In genomic region chr14:22919601-22919921, GRCh38 we compare ENCODE assay signal across 8 cellular contexts. TPM values are rescaled to one million over a fixed set of nuclear protein-coding genes. Genes with fewer than 3 reads are reported as not detected.
DNase-seq lines count a peak whose midpoint lies in the region; ATAC-seq and TF ChIP-seq lines count a peak whose summit lies in the region.

No MANE protein-coding gene starts in this region.

- H3K27ac Mint-ChIP-seq in activated CD4-positive, alpha-beta T cell treated with anti-CD3 and anti-CD28 coated beads, Interleukin-2, amount 10 ng/mL, durations not matched to agents 7 days and 5 days: peak overlapping the region; percentile 100

- no peak overlapping the region for H3K9ac ChIP-seq in SK-N-MC (ENCODE audit: insufficient read length)

- H3K4me3 ChIP-seq in SK-N-MC: peak overlapping the region; percentile 71
- peak overlapping the region; percentile 23 to 55 for H3K4me3 ChIP-seq in gastroesophageal sphincter
- peak overlapping the region in 6 of 7 experiments; percentile 9 to 93 (median 46) for H3K4me3 ChIP-seq in skin epidermis

- peak; percentile 17 for ATAC-seq in gastroesophageal sphincter

- H3K4me3 Mint-ChIP-seq in activated CD4-positive, alpha-beta T cell treated with anti-CD3 and anti-CD28 coated beads, Interleukin-2, amount 10 ng/mL, durations not matched to agents 7 days and 5 days: peak overlapping the region; percentile 91

- TF ChIP-seq CTCF in gastroesophageal sphincter (IDR thresholded peaks at IDR 0.05): no peak

- peaks cover 0 to 41% (median 17%) of the 10 kb centered on the region in 3 donors for H3K4me1 ChIP-seq in gastroesophageal sphincter

- H3K36me3 ChIP-seq in SK-N-MC (ENCODE audit: insufficient read depth, low read length) (peaks cover 55% of the 10 kb centered on the region), gastroesophageal sphincter (peaks cover 0 to 48% of the 10 kb centered on the region in 2 donors)

- H3K27me3 Mint-ChIP-seq in activated CD4-positive, alpha-beta T cell treated with anti-CD3 and anti-CD28 coated beads, Interleukin-2, amount 10 ng/mL, durations not matched to agents 7 days and 5 days: no peaks in the 10 kb centered on the region

- no peaks in the 10 kb centered on the region for H3K9me3 Mint-ChIP-seq in activated CD4-positive, alpha-beta T cell treated with anti-CD3 and anti-CD28 coated beads, Interleukin-2, amount 10 ng/mL, durations not matched to agents 7 days and 5 days

- TF ChIP-seq EP300 in gastroesophageal sphincter (IDR thresholded peaks at IDR 0.05): no peak

- TF ChIP-seq POLR2A in gastroesophageal sphincter (IDR thresholded peaks at IDR 0.05): no peak

- H3K27me3 ChIP-seq in gastroesophageal sphincter: no peaks in the 10 kb centered on the region

- peaks cover 43% of the 10 kb centered on the region for H3K36me3 Mint-ChIP-seq in activated CD4-positive, alpha-beta T cell treated with anti-CD3 and anti-CD28 coated beads, Interleukin-2, amount 10 ng/mL, durations not matched to agents 7 days and 5 days (ENCODE audit: low read depth)

- H3K27ac ChIP-seq in SK-N-MC: peak overlapping the region; percentile 63; the same call in 1 of the 2 replicates
- H3K27ac ChIP-seq in gastroesophageal sphincter: peak overlapping the region; percentile 89 to 91 (median 90)
- H3K27ac ChIP-seq in skin epidermis: peak overlapping the region in 20 of 21 experiments; percentile 39 to 99 (median 86)

- H3K9me3 ChIP-seq in SK-N-MC (ENCODE audit: low read depth, low read length) (no peaks in the 10 kb centered on the region), gastroesophageal sphincter (no peaks in the 10 kb centered on the region)

- 0 to 2% methylated on average over 6 to 7 of the region's 10 CpGs for WGBS in gastroesophageal sphincter (ENCODE audit: low coverage in 1 of 2), 2 donors

- CTCF ChIA-PET in activated CD4-positive, alpha-beta T cell treated with anti-CD3 and anti-CD28 coated beads, Interleukin-2, amount 10 ng/mL, durations not matched to agents 7 days and 5 days (lab: Charles Lee): interaction anchor here (0.6 to 5.9 kb wide), 10 partner anchors 10 to 359 kb away, joined by 3 to 45 read pairs (median 6); partner anchors contain the start of genes CDH24 and PRMT5

- no peak for DNase-seq in activated CD4-positive, alpha-beta T cell treated with anti-CD3 and anti-CD28 coated beads, Interleukin-2, amount 10 ng/mL, durations not matched to agents 7 days and 5 days
- DNase-seq in activated CD4-positive, alpha-beta T cell treated with anti-CD3 and anti-CD28 coated beads, Interleukin-2, amount 50 U/mL, for 4 hours: no peak
- no peak for DNase-seq in SK-N-MC (ENCODE audit: low read depth, low spot score)
- DNase-seq in nucleus accumbens (lab: John Stamatoyannopoulos, UW): no peak
- no peak for DNase-seq in mucosa of gallbladder (ENCODE audit: low spot score)
- DNase-seq in NCI-H1092 treated with DMSO at 0.1 percent for 48 hours (lab: John Stamatoyannopoulos, UW): no peak

- peaks cover 45% of the 10 kb centered on the region for H3K4me1 Mint-ChIP-seq in activated CD4-positive, alpha-beta T cell treated with anti-CD3 and anti-CD28 coated beads, Interleukin-2, amount 10 ng/mL, durations not matched to agents 7 days and 5 days

- POLR2A ChIA-PET in activated CD4-positive, alpha-beta T cell treated with anti-CD3 and anti-CD28 coated beads, Interleukin-2, amount 10 ng/mL, durations not matched to agents 7 days and 5 days (lab: Charles Lee): interaction anchor here (1.3 kb wide), 1 partner anchor 36 kb away, joined by 3 read pairs; no protein-coding TSS in a partner anchor

RNA-seq across cellular contexts. Expression of gene RBM23, which starts 0.6 kb away (rescaled TPM):
- 10 to 100 TPM; 79.0 to 79.6 TPM for total RNA-seq in activated CD4-positive, alpha-beta T cell treated with anti-CD3 and anti-CD28 coated beads, Interleukin-2, amount 10 ng/mL, durations not matched to agents 7 days and 5 days
- total RNA-seq in gastroesophageal sphincter (100 to 1,000 TPM in 3 of 4 donors, 10 to 100 TPM in 1; 94.4 to 855 (median 368) TPM), mucosa of gallbladder (76.5 TPM)

RNA-seq across cellular contexts. Expression of gene PRMT5, which starts 9.6 kb away (rescaled TPM):
- total RNA-seq in activated CD4-positive, alpha-beta T cell treated with anti-CD3 and anti-CD28 coated beads, Interleukin-2, amount 10 ng/mL, durations not matched to agents 7 days and 5 days: 10 to 100 TPM; 52.6 to 56.8 TPM
- total RNA-seq in gastroesophageal sphincter: 10 to 100 TPM; 39.7 to 49.2 (median 43.2) TPM
- total RNA-seq in mucosa of gallbladder: 51.0 TPM

RNA-seq across cellular contexts. Expression of gene REM2, which starts 36.5 kb away (rescaled TPM):
- total RNA-seq in activated CD4-positive, alpha-beta T cell treated with anti-CD3 and anti-CD28 coated beads, Interleukin-2, amount 10 ng/mL, durations not matched to agents 7 days and 5 days: under 1 TPM; 0.52 to 0.69 TPM
- total RNA-seq in gastroesophageal sphincter (under 1 TPM; 0.20 to 0.93 (median 0.47) TPM), mucosa of gallbladder (1.4 TPM)

RNA-seq across cellular contexts. Expression of gene HAUS4, which starts 37.3 kb away (rescaled TPM):
- total RNA-seq in activated CD4-positive, alpha-beta T cell treated with anti-CD3 and anti-CD28 coated beads, Interleukin-2, amount 10 ng/mL, durations not matched to agents 7 days and 5 days: 10 to 100 TPM; 67.4 to 68.6 TPM
- total RNA-seq in gastroesophageal sphincter (10 to 100 TPM; 31.2 to 47.6 (median 43.1) TPM), mucosa of gallbladder (38.8 TPM)

RNA-seq across cellular contexts. Expression of gene LRP10, which starts 48.0 kb away (rescaled TPM):
- 10 to 100 TPM; 60.0 to 63.5 TPM for total RNA-seq in activated CD4-positive, alpha-beta T cell treated with anti-CD3 and anti-CD28 coated beads, Interleukin-2, amount 10 ng/mL, durations not matched to agents 7 days and 5 days
- total RNA-seq in gastroesophageal sphincter (100 to 1,000 TPM; 123 to 257 (median 163) TPM), mucosa of gallbladder (315 TPM)
